ENCODE assay signal across 20 cellular contexts in genomic region chr9:38146844-38147243, GRCh38.
DNase-seq lines count a peak whose midpoint lies in the region; ATAC-seq lines count a peak whose summit lies in the region.
"Had no signal": no experiment of that assay in that cellular context is flagged by ENCODE, and none has a peak within 500 bp of the region (broad histone marks: within the 10 kb centered on the region; RNA-seq: fewer than 3 reads in every experiment).

No MANE protein-coding gene starts in this region.

- DNase-seq in left ventricle myocardium superior (no peak), cardiac septum (ENCODE audit: low spot score) (no peak), neuronal stem cell (ENCODE audit: low spot score) (no peak), sciatic nerve (ENCODE audit: low spot score) (peak; percentile 21), DMS79 treated with DMSO at 0.1 percent for 48 hours (lab: John Stamatoyannopoulos, UW) (no peak)
- no peak for DNase-seq in activated CD4-positive, alpha-beta T cell treated with anti-CD3 and anti-CD28 coated beads, Interleukin-2, amount 50 U/mL, for 48 hours
- DNase-seq: CD4-positive, CD25-positive, alpha-beta regulatory T cell; CD8-positive, alpha-beta T cell; DMS153; EL; GDM1; GOT3; HFFc6 had no signal

- H2BK5ac ChIP-seq in neuronal stem cell (ENCODE audit: low read length), result no peak overlapping the region

- H3K4ac ChIP-seq in neuronal stem cell (ENCODE audit: low read length), result no peak overlapping the region

- peak overlapping the region; percentile 31 for H3K14ac ChIP-seq in neuronal stem cell (ENCODE audit: low read length)

- H3K27me3 ChIP-seq in neuronal stem cell (ENCODE audit: control insufficient read depth in 3 of 3, insufficient read depth in 3 of 3, low read depth in 1 of 3, low read length in 3 of 3), result peaks cover 0 to 27% (median 0%) of the 10 kb centered on the region in 3 experiments
- H3K27me3 ChIP-seq: BLaER1 had no signal

- no peak overlapping the region for H3K27ac ChIP-seq in neuronal stem cell (replicated peaks; ENCODE audit: low read length)
- H3K27ac ChIP-seq: 22Rv1, BLaER1, C4-2B had no signal

- H3K79me1 ChIP-seq in neuronal stem cell (ENCODE audit: low read depth, low read length), result no peaks in the 10 kb centered on the region

- no peak overlapping the region for H2BK15ac ChIP-seq in neuronal stem cell (ENCODE audit: low read length)

- H3K4me1 ChIP-seq in neuronal stem cell (ENCODE audit: control insufficient read depth in 2 of 2, insufficient read depth in 1 of 2, low read depth in 1 of 2, low read length in 2 of 2), result peaks cover 0 to 4% of the 10 kb centered on the region in 2 donors
- H3K4me1 ChIP-seq: BLaER1, HAP-1 had no signal

- no peaks in the 10 kb centered on the region for H3K36me3 ChIP-seq in neuronal stem cell (replicated peaks in 1 of 2; ENCODE audit: control insufficient read depth in 2 of 2, insufficient read depth in 2 of 2, low read length in 2 of 2)
- H3K36me3 ChIP-seq: BLaER1, HAP-1 had no signal

- no peak overlapping the region for H2BK120ac ChIP-seq in neuronal stem cell (ENCODE audit: low read depth, low read length)

- H3K4me3 ChIP-seq in neuronal stem cell (ENCODE audit: low read length in 2 of 2), result no peak overlapping the region
- H3K4me3 ChIP-seq: BLaER1, GM12878, HAP-1 had no signal

- H3K9ac ChIP-seq in neuronal stem cell (ENCODE audit: low read depth, low read length, poor library complexity), result no peak overlapping the region
- H3K9ac ChIP-seq: BLaER1 had no signal

- intact Hi-C loops in left ventricle myocardium superior (cut with micrococcal nuclease), result no loop called here
- intact Hi-C loops in cardiac septum (cut with DNase I), result no loop called here
- intact Hi-C loops in sciatic nerve (cut with DNase I), result no loop called here

- H2AFZ ChIP-seq in neuronal stem cell (ENCODE audit: low read length), result no peak overlapping the region

- no peak overlapping the region for H3K4me2 ChIP-seq in neuronal stem cell (ENCODE audit: insufficient read depth, low read length, poor library complexity, severe bottlenecking)
- H3K4me2 ChIP-seq: BLaER1 had no signal

- ATAC-seq in left ventricle myocardium superior (peak; percentile 31), sciatic nerve (no peak), GM21528 (IDR thresholded peaks at IDR 0.05; ENCODE audit: low FRiP score, unreplicated experiment) (no peak)
- ATAC-seq: CD8-positive, alpha-beta T cell; GM12878 had no signal

- H2BK12ac ChIP-seq in neuronal stem cell (ENCODE audit: low read length), result peak overlapping the region; percentile 64

- H3K23ac ChIP-seq in neuronal stem cell (ENCODE audit: low read depth, low read length, poor library complexity), result peak overlapping the region; percentile 47

- H4K8ac ChIP-seq in neuronal stem cell (ENCODE audit: low read depth, low read length), result no peak overlapping the region

- peak overlapping the region; percentile 81 for H2AK5ac ChIP-seq in neuronal stem cell (ENCODE audit: low read depth, low read length)

- peak overlapping the region; percentile 72 for H3K18ac ChIP-seq in neuronal stem cell (ENCODE audit: low read length)

- H3K9me3 ChIP-seq in neuronal stem cell (replicated peaks in 1 of 2; ENCODE audit: control insufficient read depth in 2 of 2, insufficient read depth in 1 of 2, low read depth in 1 of 2, low read length in 2 of 2), result no peaks in the 10 kb centered on the region
- H3K9me3 ChIP-seq: Caco-2, HAP-1 had no signal

- no peak overlapping the region for H4K91ac ChIP-seq in neuronal stem cell (ENCODE audit: low read depth, low read length, poor library complexity)

- no CpG with 5 or more reads among the region's 8 CpGs for WGBS in neuronal stem cell (ENCODE audit: extremely low coverage in 2 of 2, insufficient read length in 2 of 2, insufficient replicate concordance in 1 of 2), 2 donors
